ENCODE assay signal across 26 cellular contexts in the genomic region with DNA sequence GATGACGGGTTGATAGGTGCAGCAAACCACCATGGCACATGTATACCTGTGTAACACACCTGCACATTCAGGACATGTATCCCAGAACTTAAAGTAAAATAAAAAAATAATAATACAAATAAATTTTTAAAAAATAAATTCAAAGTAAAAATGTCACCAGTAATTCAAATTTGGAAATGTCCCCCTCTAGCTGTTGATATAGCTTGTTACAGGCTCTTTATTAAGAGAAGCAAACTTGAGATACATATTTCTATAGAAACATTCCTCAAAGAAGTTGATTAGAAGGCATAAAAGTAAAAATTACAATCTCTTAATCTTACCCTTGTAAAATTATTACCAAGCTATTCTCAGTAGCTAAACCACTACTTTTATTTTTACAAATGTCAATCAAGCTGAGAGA.
DNase-seq lines count a peak whose midpoint lies in the region; TF ChIP-seq lines count a peak whose summit lies in the region.
"Had no signal": no experiment of that assay in that cellular context is flagged by ENCODE, and none has a peak within 500 bp of the region (broad histone marks: within the 10 kb centered on the region; RNA-seq: fewer than 3 reads in every experiment).

No MANE protein-coding gene starts in this region.

- H2AFZ ChIP-seq in OCI-LY7 (ENCODE audit: low read length): no peak overlapping the region

- 95% methylated on average over 1 of the region's 1 CpG for WGBS in suprapubic skin

- intact Hi-C loops in OCI-LY7 (cut with micrococcal nuclease; ENCODE audit: unreplicated experiment): no loop called here

- no peaks in the 10 kb centered on the region for H3K4me1 ChIP-seq in suprapubic skin
- no peaks in the 10 kb centered on the region for H3K4me1 ChIP-seq in OCI-LY7 (ENCODE audit: insufficient read depth, low read length, poor library complexity, severe bottlenecking)
- H3K4me1 ChIP-seq: gastrocnemius medialis, prostate gland, SJCRH30, tibial artery had no signal

- H3K79me2 ChIP-seq in OCI-LY7 (ENCODE audit: insufficient read depth, low read depth, low read length): no peaks in the 10 kb centered on the region

- H3K9me3 ChIP-seq in suprapubic skin (no peaks in the 10 kb centered on the region), OCI-LY7 (ENCODE audit: low read length) (no peaks in the 10 kb centered on the region)
- H3K9me3 ChIP-seq: gastrocnemius medialis, prostate gland, SJCRH30, tibial artery had no signal

- TF ChIP-seq POLR2A in suprapubic skin (IDR thresholded peaks at IDR 0.05): no peak

- H3K4me2 ChIP-seq in OCI-LY7 (ENCODE audit: low read length): no peak overlapping the region

- POLR2A ChIA-PET in OCI-LY7 (lab: Charles Lee): interaction anchor here (1.0 kb wide), 1 partner anchor 30 kb away, joined by 4 read pairs; no protein-coding TSS in a partner anchor

- H3K27ac ChIP-seq in 22Rv1 (no peak overlapping the region), suprapubic skin (no peak overlapping the region), OCI-LY7 (ENCODE audit: low read depth, low read length, poor library complexity, severe bottlenecking) (no peak overlapping the region)
- H3K27ac ChIP-seq: gastrocnemius medialis, prostate gland, SJCRH30, skin epidermis, tibial artery had no signal

- no TSS peak for BruUV-seq in OCI-LY7 (replicated peaks; lab: Mats Ljungman, UMichigan)

- H3K9me2 ChIP-seq in OCI-LY7 (ENCODE audit: insufficient read depth, low read length): no peaks in the 10 kb centered on the region

- no peaks in the 10 kb centered on the region for H3K27me3 ChIP-seq in suprapubic skin
- H3K27me3 ChIP-seq: SJCRH30, tibial artery had no signal

- DNase-seq in astrocyte of the spinal cord (ENCODE audit: low read depth, low spot score): no peak
- no peak for DNase-seq in foreskin fibroblast
- DNase-seq in iPS-NIHi7 (ENCODE audit: extremely low spot score): no peak
- no peak for DNase-seq in NCI-H2196 treated with DMSO at 0.1 percent for 48 hours (lab: John Stamatoyannopoulos, UW; ENCODE audit: unreplicated experiment)
- DNase-seq in suprapubic skin (ENCODE audit: low spot score in 2 of 2): no peak
- no peak for DNase-seq in OCI-LY7 (ENCODE audit: low spot score)
- DNase-seq: activated CD4-positive, alpha-beta memory T cell treated with anti-CD3 and anti-CD28 coated beads for 36 hours; activated naive CD4-positive, alpha-beta T cell; activated T-cell treated with anti-CD3 and anti-CD28 coated beads for 4 hours; aorta; cortex of kidney; DND-41; gastrocnemius medialis; KBM-7; naive thymus-derived CD8-positive, alpha-beta T cell; NCI-H187; NCI-H226; NCI-H82; SJCRH30; stimulated activated CD4-positive, alpha-beta T cell treated with anti-CD3 and anti-CD28 coated beads, Interleukin-2, amount 100 ng/mL, for 48 hours; stimulated activated naive CD8-positive, alpha-beta T cell treated with anti-CD3 and anti-CD28 coated beads, Interleukin-15, Interleukin-2, amounts not matched to agents 100 U/mL and 50 U/mL, for 24 hours; tibial artery had no signal

- H4K20me1 ChIP-seq in OCI-LY7 (ENCODE audit: insufficient read depth, low read length): no peaks in the 10 kb centered on the region

- CTCF ChIA-PET in OCI-LY7 (lab: Charles Lee; ENCODE audit: unreplicated experiment): no interaction called here

- in situ Hi-C loops in astrocyte of the spinal cord (cut with HindIII; ENCODE audit: low sequenced_read_pairs): no loop called here

- no peaks in the 10 kb centered on the region for H3K36me3 ChIP-seq in suprapubic skin
- H3K36me3 ChIP-seq in OCI-LY7 (ENCODE audit: insufficient read depth, low read length): no peaks in the 10 kb centered on the region
- H3K36me3 ChIP-seq: gastrocnemius medialis, prostate gland, SJCRH30, tibial artery had no signal

- no peak overlapping the region for H3K4me3 ChIP-seq in astrocyte of the spinal cord (ENCODE audit: low read depth, low read length)
- H3K4me3 ChIP-seq in foreskin fibroblast (ENCODE audit: low read depth in 1 of 2, low read length in 2 of 2): no peak overlapping the region
- H3K4me3 ChIP-seq in suprapubic skin: no peak overlapping the region
- H3K4me3 ChIP-seq in OCI-LY7 (ENCODE audit: low read depth, low read length, poor library complexity, severe bottlenecking): no peak overlapping the region
- H3K4me3 ChIP-seq: gastrocnemius medialis, prostate gland, SJCRH30, skin epidermis, tibial artery had no signal

- no peak for TF ChIP-seq EP300 in suprapubic skin (IDR thresholded peaks at IDR 0.05)

- peak; percentile 22 for TF ChIP-seq CTCF in 22Rv1 (IDR thresholded peaks at IDR 0.05)
- TF ChIP-seq CTCF in GM12873 (IDR thresholded peaks at IDR 0.05; ENCODE audit: insufficient read depth, low read depth, low read length, missing control alignments): peak; percentile 11
- TF ChIP-seq CTCF in astrocyte of the spinal cord (IDR thresholded peaks at IDR 0.05; ENCODE audit: low read depth, low read length): peak; percentile 31
- TF ChIP-seq CTCF in foreskin fibroblast (IDR thresholded peaks at IDR 0.05; ENCODE audit: low read depth, low read length): peak; percentile 3
- TF ChIP-seq CTCF in suprapubic skin (IDR thresholded peaks at IDR 0.05): no peak
- TF ChIP-seq CTCF in OCI-LY7 (conservative IDR thresholded peaks at IDR 0.05; ENCODE audit: low read length): no peak

Comparison
In these comparisons a context has a peak if more than half of its experiments do, and no peak if none do; other contexts are left out.
1. CTCF ChIP-seq: peak in 22Rv1 (single experiment), GM12873 (single experiment), astrocyte of the spinal cord (single experiment) and foreskin fibroblast (single experiment); none in suprapubic skin (0 of 2) and OCI-LY7 (single experiment).